ENCODE assay signal across 1 cellular context in the genomic region with DNA sequence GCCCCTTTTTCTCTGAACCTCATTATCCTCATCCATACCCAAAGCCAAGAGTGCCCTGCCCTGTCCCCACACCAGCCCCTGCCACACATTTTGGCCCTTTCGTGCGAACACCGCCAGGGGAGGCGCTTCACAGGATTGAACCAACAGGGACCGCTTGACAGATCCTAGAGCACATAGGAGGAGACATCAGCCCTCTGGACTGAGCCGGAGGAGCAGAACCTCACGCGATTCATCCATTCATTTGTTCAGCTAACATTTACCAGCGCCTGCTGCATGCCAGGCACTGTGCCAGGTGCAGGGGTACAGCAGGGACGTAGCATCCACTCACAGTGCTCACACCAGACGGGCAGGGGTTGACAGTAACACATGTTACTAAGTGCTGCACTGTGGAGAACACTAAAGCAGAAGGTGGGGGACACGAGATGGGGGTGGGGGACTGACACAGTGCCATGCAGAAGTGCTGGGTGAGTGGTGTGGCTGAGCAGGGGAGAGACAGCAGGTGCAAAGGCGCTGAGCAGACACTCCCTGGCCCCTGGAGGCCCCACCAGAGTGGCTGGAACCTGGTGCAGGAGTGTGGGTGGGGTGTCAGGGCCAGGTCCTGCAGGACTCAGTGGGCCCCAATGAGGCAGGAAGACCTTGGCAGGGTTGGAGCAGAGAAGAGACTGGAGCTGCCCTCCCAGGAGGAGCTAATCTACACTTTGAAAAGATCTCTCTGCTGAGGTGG.
TF ChIP-seq lines count a peak whose summit lies in the region.

No MANE protein-coding gene starts in this region.

TF ChIP-seq in SK-N-SH, 30 proteins besides CTCF, POLR2A, EP300 and RAD21:
- TF ChIP-seq NRF1 (IDR thresholded peaks at IDR 0.05; ENCODE audit: low read depth, low read length) (no peak), ELF1 (IDR thresholded peaks at IDR 0.05) (no peak), RCOR1 (IDR thresholded peaks at IDR 0.05; ENCODE audit: low read length) (no peak), RXRA (IDR thresholded peaks at IDR 0.05; ENCODE audit: borderline replicate concordance, low read depth) (no peak), NFIC (IDR thresholded peaks at IDR 0.05; ENCODE audit: borderline replicate concordance) (no peak), FOXM1 (IDR thresholded peaks at IDR 0.05; ENCODE audit: low read depth) (no peak), FOXJ3 (CRISPR knock-in tag; IDR thresholded peaks at IDR 0.05) (no peak), EZH2phosphoT487 (IDR thresholded peaks at IDR 0.05; ENCODE audit: borderline replicate concordance, low read depth) (no peak), CHD2 (IDR thresholded peaks at IDR 0.05; ENCODE audit: low read length, partially characterized antibody) (no peak), POLR2AphosphoS5 (IDR thresholded peaks at IDR 0.05; ENCODE audit: low read depth, low read length) (no peak), SIN3A (IDR thresholded peaks at IDR 0.05; ENCODE audit: borderline replicate concordance, low read depth, low read length) (no peak), MXI1 (IDR thresholded peaks at IDR 0.05; ENCODE audit: low read depth, low read length) (no peak)
- TF ChIP-seq, protein P1, sequence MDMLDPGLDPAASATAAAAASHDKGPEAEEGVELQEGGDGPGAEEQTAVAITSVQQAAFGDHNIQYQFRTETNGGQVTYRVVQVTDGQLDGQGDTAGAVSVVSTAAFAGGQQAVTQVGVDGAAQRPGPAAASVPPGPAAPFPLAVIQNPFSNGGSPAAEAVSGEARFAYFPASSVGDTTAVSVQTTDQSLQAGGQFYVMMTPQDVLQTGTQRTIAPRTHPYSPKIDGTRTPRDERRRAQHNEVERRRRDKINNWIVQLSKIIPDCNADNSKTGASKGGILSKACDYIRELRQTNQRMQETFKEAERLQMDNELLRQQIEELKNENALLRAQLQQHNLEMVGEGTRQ (IDR thresholded peaks at IDR 0.05; ENCODE audit: borderline replicate concordance, low read depth, low read length), result no peak
